ENCODE assay signal across 8 cellular contexts in genomic region chrX:70664726-70665125, GRCh38.
A peak's percentile ranks its signal among the peaks of the same experiment; 100 is the strongest.
DNase-seq lines count a peak whose midpoint lies in the region; ATAC-seq and TF ChIP-seq lines count a peak whose summit lies in the region.

No MANE protein-coding gene starts in this region.

- H3K9me3 Mint-ChIP-seq in glutamatergic neuron (ENCODE audit: unreplicated experiment), result no peaks in the 10 kb centered on the region

- no peaks in the 10 kb centered on the region for H3K27me3 Mint-ChIP-seq in glutamatergic neuron (ENCODE audit: unreplicated experiment)

- intact Hi-C loops in sciatic nerve (cut with DNase I), result no loop called here

- DNase-seq in Caki2 (ENCODE audit: low read depth) (peak; percentile 29), H4 (ENCODE audit: low spot score) (peak; percentile 9), RPMI8226 (peak; percentile 12), iPS DF 19.7 (ENCODE audit: low read depth, low spot score) (peak; percentile 0), glutamatergic neuron (no peak), middle frontal gyrus (ENCODE audit: extremely low spot score, low spot score) (no peak), sciatic nerve (ENCODE audit: low spot score) (no peak)

- no peak overlapping the region for H3K4me3 Mint-ChIP-seq in glutamatergic neuron (ENCODE audit: unreplicated experiment)

- H3K4me1 Mint-ChIP-seq in glutamatergic neuron (ENCODE audit: low read depth, unreplicated experiment), result no peaks in the 10 kb centered on the region

- in situ Hi-C loops in Caki2 (cut with HindIII; ENCODE audit: low pct_unique_long_range_greater_than_20kb, low sequenced_read_pairs), result no loop called here

- H3K36me3 Mint-ChIP-seq in glutamatergic neuron (ENCODE audit: unreplicated experiment), result no peaks in the 10 kb centered on the region

- no peak for ATAC-seq in HG03139 (IDR thresholded peaks at IDR 0.05; ENCODE audit: unreplicated experiment)
- ATAC-seq in sciatic nerve, result no peak

- TF ChIP-seq CTCF in glutamatergic neuron (IDR thresholded peaks at IDR 0.05; ENCODE audit: partially characterized antibody, unreplicated experiment), result no peak

- no peak overlapping the region for H3K27ac Mint-ChIP-seq in glutamatergic neuron (ENCODE audit: unreplicated experiment)

Comparison
In these comparisons a context has a peak if more than half of its experiments do, and no peak if none do; other contexts are left out.
1. DNase-seq: peak in Caki2 (single experiment), H4 (single experiment), RPMI8226 (single experiment) and iPS DF 19.7 (single experiment); none in glutamatergic neuron (single experiment), middle frontal gyrus (single experiment) and sciatic nerve (single experiment).